Comparison of ENCODE assay signal across 2 cellular contexts in genomic region chr7:45092931-45093235, GRCh38.
TF ChIP-seq lines count a peak whose summit lies in the region.

No MANE protein-coding gene starts in this region.

TF ChIP-seq in GM23338, 12 proteins besides CTCF, POLR2A, EP300 and RAD21:
- TF ChIP-seq EZH2 (IDR thresholded peaks at IDR 0.05; ENCODE audit: low read depth, unreplicated experiment), result no peak
- no peak for TF ChIP-seq JUNB (IDR thresholded peaks at IDR 0.05; ENCODE audit: unreplicated experiment)
- TF ChIP-seq EZH2phosphoT487 (IDR thresholded peaks at IDR 0.05; ENCODE audit: unreplicated experiment), result no peak

TF ChIP-seq in H1, 55 proteins besides CTCF, POLR2A, EP300 and RAD21:
- TF ChIP-seq SP4 (IDR thresholded peaks at IDR 0.05; ENCODE audit: low read length) (no peak), BACH1 (IDR thresholded peaks at IDR 0.05; ENCODE audit: low read length) (no peak)
